Comparison of ENCODE assay signal across 1 cellular context in genomic region chr15:85044894-85045293, GRCh38.
TF ChIP-seq lines count a peak whose summit lies in the region.

No MANE protein-coding gene starts in this region.

TF ChIP-seq in HEK293, 187 proteins besides CTCF, POLR2A, EP300 and RAD21 (continued from another document):
- TF ChIP-seq ZNF768 (tag by site-specific recombination; IDR thresholded peaks at IDR 0.05) (no peak), ZNF2 (tag by site-specific recombination; IDR thresholded peaks at IDR 0.05) (no peak), SCRT2 (tag by site-specific recombination; IDR thresholded peaks at IDR 0.05) (no peak), ZNF341 (tag by site-specific recombination; IDR thresholded peaks at IDR 0.05; ENCODE audit: low read depth) (no peak), ZNF140 (tag by site-specific recombination; IDR thresholded peaks at IDR 0.05) (no peak), YY2 (tag by site-specific recombination; IDR thresholded peaks at IDR 0.05) (0 out of 2 replicates have a peak, but pooled peaks have one; percentile 13), ZNF302 (tag by site-specific recombination; IDR thresholded peaks at IDR 0.05; ENCODE audit: low read depth) (no peak), ZNF398 (tag by site-specific recombination; IDR thresholded peaks at IDR 0.05) (no peak), ZNF175 (tag by site-specific recombination; IDR thresholded peaks at IDR 0.05) (no peak)
